10 cellular contexts compared by ENCODE assay signal in genomic region chr10:49139000-49139865, GRCh38. TPM values are rescaled to one million over a fixed set of nuclear protein-coding genes. Genes with fewer than 3 reads are reported as not detected.
A peak's percentile ranks its signal among the peaks of the same experiment; 100 is the strongest.
DNase-seq lines count a peak whose midpoint lies in the region; ATAC-seq, FAIRE-seq and TF ChIP-seq lines count a peak whose summit lies in the region.
"Had no signal": no experiment of that assay in that cellular context is flagged by ENCODE, and none has a peak within 500 bp of the region (broad histone marks: within the 10 kb centered on the region; RNA-seq: fewer than 3 reads in every experiment).

No MANE protein-coding gene starts in this region.

- H3K4me1 ChIP-seq in gastroesophageal sphincter (peaks cover 0 to 32% (median 6%) of the 10 kb centered on the region in 3 donors), smooth muscle cell (ENCODE audit: low read depth) (no peaks in the 10 kb centered on the region), kidney (ENCODE audit: control insufficient read depth in 1 of 2, insufficient read depth in 1 of 2, low read depth in 1 of 2, low read length in 2 of 2) (peaks cover 3 to 4% of the 10 kb centered on the region in 2 donors), spleen (peaks cover 0 to 20% (median 0%) of the 10 kb centered on the region in 6 donors), Caco-2 (no peaks in the 10 kb centered on the region)

- no peak overlapping the region for H3K4me3 Mint-ChIP-seq in Caco-2 (ENCODE audit: unreplicated experiment)

- H3K4me2 ChIP-seq in smooth muscle cell, result peak overlapping the region; percentile 71

- no peaks in the 10 kb centered on the region for H3K9me3 ChIP-seq in gastroesophageal sphincter
- H3K9me3 ChIP-seq in smooth muscle cell (replicated peaks; ENCODE audit: low read depth), result no peaks in the 10 kb centered on the region
- H3K9me3 ChIP-seq in kidney (ENCODE audit: control insufficient read depth in 1 of 2, low read length in 2 of 2), result no peaks in the 10 kb centered on the region
- H3K9me3 ChIP-seq in spleen, result no peaks in the 10 kb centered on the region
- no peaks in the 10 kb centered on the region for H3K9me3 ChIP-seq in Caco-2

- no peak for TF ChIP-seq EP300 in gastroesophageal sphincter (IDR thresholded peaks at IDR 0.05)

- POLR2A ChIA-PET in Caco-2 (lab: Charles Lee), result no interaction called here

- 46 to 69% methylated on average over 4 to 6 of the region's 8 CpGs for WGBS in gastroesophageal sphincter (ENCODE audit: low coverage in 1 of 2), 2 donors
- 34% methylated on average over 8 of the region's 8 CpGs for WGBS in smooth muscle cell (ENCODE audit: low lambda C conversion rate)
- WGBS in spleen, 5 donors, result 46 to 81% (median 74%) methylated on average over 6 to 8 of the region's 8 CpGs

- TF ChIP-seq POLR2A in gastroesophageal sphincter (IDR thresholded peaks at IDR 0.05), result no peak
- no peak for TF ChIP-seq POLR2A in spleen (IDR thresholded peaks at IDR 0.05)

- BruUV-seq in Caco-2 (replicated peaks; lab: Mats Ljungman, UMichigan), result no TSS peak

- CTCF ChIA-PET in Caco-2 (lab: Charles Lee), result no interaction called here

- no peaks in the 10 kb centered on the region for H3K36me3 ChIP-seq in gastroesophageal sphincter
- no peaks in the 10 kb centered on the region for H3K36me3 ChIP-seq in smooth muscle cell (ENCODE audit: low read depth)
- no peaks in the 10 kb centered on the region for H3K36me3 ChIP-seq in kidney (ENCODE audit: control insufficient read depth in 1 of 2, insufficient read depth in 2 of 2, low read length in 2 of 2)
- no peaks in the 10 kb centered on the region for H3K36me3 ChIP-seq in spleen
- no peaks in the 10 kb centered on the region for H3K36me3 ChIP-seq in Caco-2 (ENCODE audit: control insufficient read depth, insufficient read depth, low read length)

- H3K36me3 Mint-ChIP-seq in Caco-2 (ENCODE audit: insufficient read depth, unreplicated experiment), result no peaks in the 10 kb centered on the region

- no peaks in the 10 kb centered on the region for H3K4me1 Mint-ChIP-seq in Caco-2 (ENCODE audit: low read depth, unreplicated experiment)

- peak; percentile 28 for ATAC-seq in gastroesophageal sphincter

- H4K20me1 ChIP-seq in smooth muscle cell (ENCODE audit: low read depth), result no peaks in the 10 kb centered on the region

- H3K27me3 ChIP-seq in gastroesophageal sphincter (no peaks in the 10 kb centered on the region), smooth muscle cell (ENCODE audit: low read depth) (no peaks in the 10 kb centered on the region), spleen (replicated peaks in 1 of 7) (no peaks in the 10 kb centered on the region), Caco-2 (replicated peaks; ENCODE audit: control insufficient read depth, insufficient read depth, low read length) (no peaks in the 10 kb centered on the region)

- H3K27ac ChIP-seq in gastroesophageal sphincter (peak overlapping the region in 3 of 4 donors; percentile 42 to 59 (median 49)), smooth muscle cell (ENCODE audit: low read depth) (peak overlapping the region; percentile 99), kidney (ENCODE audit: low read depth in 2 of 2, low read length in 2 of 2) (no peak overlapping the region), spleen (no peak overlapping the region)

- in situ Hi-C loops in GM13977 (cut with MboI; ENCODE audit: low pct_unique_long_range_greater_than_20kb, low sequenced_read_pairs, unreplicated experiment), result no loop called here

- FAIRE-seq in kidney (lab: Jason Lieb, UNC), result no peak
- FAIRE-seq: frontal cortex had no signal

- no peak for TF ChIP-seq CTCF in GM13977 (IDR thresholded peaks at IDR 0.05; ENCODE audit: extremely low read depth, insufficient read depth, missing control alignments)
- no peak for TF ChIP-seq CTCF in gastroesophageal sphincter (IDR thresholded peaks at IDR 0.05)
- no peak for TF ChIP-seq CTCF in smooth muscle cell (IDR thresholded peaks at IDR 0.05; ENCODE audit: borderline replicate concordance, insufficient read depth, poor library complexity, severe bottlenecking)
- TF ChIP-seq CTCF in kidney (IDR thresholded peaks at IDR 0.05; ENCODE audit: borderline replicate concordance, extremely low read depth, insufficient read depth), result no peak
- no peak for TF ChIP-seq CTCF in spleen (IDR thresholded peaks at IDR 0.05 in 8 of 11, conservative IDR thresholded peaks at IDR 0.05 in 3 of 11)
- TF ChIP-seq CTCF in Caco-2 (IDR thresholded peaks at IDR 0.05; ENCODE audit: insufficient read depth in 1 of 2, low read depth in 1 of 2, low read length in 1 of 2, severe bottlenecking in 1 of 2, unreplicated experiment in 1 of 2), result no peak
- no peak for TF ChIP-seq CTCF in GM10266 (IDR thresholded peaks at IDR 0.05; ENCODE audit: control insufficient read depth, insufficient read depth, low read depth, missing control alignments)

- H3K9ac ChIP-seq in smooth muscle cell (ENCODE audit: low read depth) (peak overlapping the region; percentile 92), kidney (ENCODE audit: low read length in 2 of 2) (no peak overlapping the region)

- intact Hi-C loops in kidney (cut with DNase I) (no loop called here), spleen (cut with DNase I; ENCODE audit: low total_unique reads) (no loop called here), Caco-2 (cut with micrococcal nuclease; ENCODE audit: unreplicated experiment) (no loop called here)

- no peaks in the 10 kb centered on the region for H3K79me2 ChIP-seq in smooth muscle cell (ENCODE audit: low read depth)

- peaks cover 20% of the 10 kb centered on the region for H3K27me3 Mint-ChIP-seq in Caco-2 (ENCODE audit: insufficient read depth, unreplicated experiment)

- no peaks in the 10 kb centered on the region for H3F3A ChIP-seq in smooth muscle cell (ENCODE audit: low read depth)

- H3K4me3 ChIP-seq in gastroesophageal sphincter, result no peak overlapping the region
- no peak overlapping the region for H3K4me3 ChIP-seq in smooth muscle cell
- no peak overlapping the region for H3K4me3 ChIP-seq in kidney (ENCODE audit: low read length in 2 of 2)
- no peak overlapping the region for H3K4me3 ChIP-seq in spleen
- H3K4me3 ChIP-seq in Caco-2 (ENCODE audit: low read depth, low read length), result no peak overlapping the region

- H2AFZ ChIP-seq in smooth muscle cell (ENCODE audit: low read depth), result no peak overlapping the region

- H3K27ac Mint-ChIP-seq in Caco-2 (ENCODE audit: unreplicated experiment), result no peak overlapping the region

- no peaks in the 10 kb centered on the region for H3K9me3 Mint-ChIP-seq in Caco-2 (ENCODE audit: unreplicated experiment)

- peak; percentile 46 for DNase-seq in GM13977 (ENCODE audit: low spot score)
- peak; percentile 56 for DNase-seq in SIG-M5 treated with dmso at 0.1 percent for 504 hours (lab: John Stamatoyannopoulos, UW; ENCODE audit: unreplicated experiment)
- no peak for DNase-seq in smooth muscle cell (lab: John Stamatoyannopoulos, UW; ENCODE audit: unreplicated experiment)
- DNase-seq in kidney, result no peak
- DNase-seq in spleen, result no peak
- DNase-seq in Caco-2, result no peak
- DNase-seq in GM10266 (ENCODE audit: extremely low spot score), result no peak
- DNase-seq: activated naive CD4-positive, alpha-beta T cell had no signal

RNA-seq across cellular contexts. Expression of gene FAM170B, which starts 5.4 kb away (rescaled TPM):
- not detected for total RNA-seq in gastroesophageal sphincter
- total RNA-seq in smooth muscle cell, result not detected in 2 replicates
- not detected in 2 replicates for polyA plus RNA-seq in smooth muscle cell
- not detected for total RNA-seq in kidney
- not detected for polyA plus RNA-seq in kidney (ENCODE audit: insufficient read depth, low read depth, low replicate concordance)
- not detected for total RNA-seq in spleen
- under 1 TPM in 2 of 3 donors, not detected in 1; 0.05 to 0.06 TPM for polyA plus RNA-seq in spleen
- total RNA-seq in Caco-2 (2022), result not detected in 2 replicates
- total RNA-seq: frontal cortex had no signal

RNA-seq across cellular contexts. Expression of gene VSTM4, which starts 23.9 kb away (rescaled TPM):
- 10 to 100 TPM; 11.4 to 25.1 (median 21.9) TPM for total RNA-seq in gastroesophageal sphincter
- total RNA-seq in smooth muscle cell, result 5.1 and 5.2 TPM in 2 replicates
- polyA plus RNA-seq in smooth muscle cell, result 5.7 and 7.7 TPM in 2 replicates
- total RNA-seq in kidney, result 8.5 TPM
- 7.4 TPM for polyA plus RNA-seq in kidney (ENCODE audit: insufficient read depth, low read depth, low replicate concordance)
- 1 to 10 TPM; 2.2 to 6.8 (median 4.1) TPM for total RNA-seq in spleen
- 1 to 10 TPM in 1 of 3 donors, under 1 TPM in 2; 0.57 to 1.6 (median 0.80) TPM for polyA plus RNA-seq in spleen
- total RNA-seq in Caco-2 (2022), result not detected in 2 replicates

RNA-seq across cellular contexts. Expression of gene TMEM273, which starts 49.0 kb away (rescaled TPM):
- 10 to 100 TPM; 12.4 to 65.8 (median 21.7) TPM for total RNA-seq in gastroesophageal sphincter
- 0.09 TPM in 1 of 2 replicates, not detected in the other for total RNA-seq in smooth muscle cell
- polyA plus RNA-seq in smooth muscle cell, result not detected in 2 replicates
- 16.8 TPM for total RNA-seq in kidney
- 3.2 TPM for polyA plus RNA-seq in kidney (ENCODE audit: insufficient read depth, low read depth, low replicate concordance)
- 10 to 100 TPM; 25.6 to 46.9 (median 30.7) TPM for total RNA-seq in spleen
- polyA plus RNA-seq in spleen, result 10 to 100 TPM; 29.3 to 64.5 (median 52.5) TPM
- total RNA-seq in Caco-2 (2022), result not detected in 2 replicates

Comparison
In these comparisons a context has a peak if more than half of its experiments do, and no peak if none do; other contexts are left out.
1. DNase-seq: peak in GM13977 (single experiment) and SIG-M5 treated with dmso at 0.1 percent for 504 hours (single experiment); none in smooth muscle cell (single experiment), kidney (single experiment), spleen (single experiment), Caco-2 (0 of 2) and GM10266 (single experiment).
2. H3K27ac ChIP-seq: peak in gastroesophageal sphincter (3 of 4) and smooth muscle cell (single experiment); none in kidney (0 of 2) and spleen (0 of 8).
3. RNA of gene TMEM273, which starts 49.0 kb away (total RNA-seq): 25.6 to 46.9 TPM in spleen, 12.4 to 65.8 TPM in gastroesophageal sphincter and 16.8 TPM in kidney (single experiment); 0.09 TPM in smooth muscle cell and not detected in Caco-2; every median in the first group is over 10 times any median in the second.